In genomic region chr3:194672876-194673275, GRCh38 we compare ENCODE assay signal across 8 cellular contexts. TPM values are rescaled to one million over a fixed set of nuclear protein-coding genes. Genes with fewer than 3 reads are reported as not detected.
DNase-seq lines count a peak whose midpoint lies in the region; ATAC-seq and TF ChIP-seq lines count a peak whose summit lies in the region.

No MANE protein-coding gene starts in this region.

- CTCF ChIA-PET in activated naive CD4-positive, alpha-beta T cell treated with anti-CD3 and anti-CD28 coated beads for 36 hours (lab: Charles Lee): interaction anchor here (0.6 to 6.4 kb wide), 7 partner anchors 12 to 598 kb away, joined by 3 to 110 read pairs (median 3); partner anchors contain the start of genes FAM43A and XXYLT1

- peak overlapping the region; percentile 99 for H3K4me3 Mint-ChIP-seq in activated naive CD4-positive, alpha-beta T cell treated with anti-CD3 and anti-CD28 coated beads for 36 hours
- H3K4me3 Mint-ChIP-seq in immature natural killer cell: peak overlapping the region; percentile 96 to 98 (median 97)

- no peaks in the 10 kb centered on the region for H3K36me3 ChIP-seq in suprapubic skin

- peak overlapping the region; percentile 93 for H3K27ac ChIP-seq in suprapubic skin

- H3K4me1 Mint-ChIP-seq in activated naive CD4-positive, alpha-beta T cell treated with anti-CD3 and anti-CD28 coated beads for 36 hours (ENCODE audit: low read depth): peaks cover 51% of the 10 kb centered on the region
- peaks cover 23 to 32% of the 10 kb centered on the region in 2 donors for H3K4me1 Mint-ChIP-seq in immature natural killer cell

- WGBS in suprapubic skin: 43% methylated on average over 5 of the region's 5 CpGs

- H3K9me3 Mint-ChIP-seq in activated naive CD4-positive, alpha-beta T cell treated with anti-CD3 and anti-CD28 coated beads for 36 hours: no peaks in the 10 kb centered on the region
- H3K9me3 Mint-ChIP-seq in activated naive CD4-positive, alpha-beta T cell treated with anti-CD3 and anti-CD28 coated beads, Interleukin-2, amount 50 U/mL, for 72 hours: no peaks in the 10 kb centered on the region
- no peaks in the 10 kb centered on the region for H3K9me3 Mint-ChIP-seq in immature natural killer cell

- TF ChIP-seq CTCF in suprapubic skin (IDR thresholded peaks at IDR 0.05): no peak

- no peak for DNase-seq in activated naive CD4-positive, alpha-beta T cell treated with anti-CD3 and anti-CD28 coated beads for 36 hours
- DNase-seq in activated naive CD4-positive, alpha-beta T cell treated with anti-CD3 and anti-CD28 coated beads, Interleukin-2, amount 50 U/mL, for 16 hours: no peak
- DNase-seq in activated naive CD4-positive, alpha-beta T cell treated with anti-CD3 and anti-CD28 coated beads, Interleukin-2, amount 50 U/mL, for 72 hours (ENCODE audit: low spot score in 2 of 2): no peak
- DNase-seq in immature natural killer cell (no peak), suprapubic skin (ENCODE audit: low spot score in 2 of 2) (no peak), NCI-H1436 (lab: John Stamatoyannopoulos, UW) (no peak)

- H3K27me3 ChIP-seq in suprapubic skin: no peaks in the 10 kb centered on the region

- ATAC-seq in activated naive CD4-positive, alpha-beta T cell treated with anti-CD3 and anti-CD28 coated beads, Interleukin-2, amount 50 U/mL, for 72 hours: no peak
- no peak for ATAC-seq in HG03196 (IDR thresholded peaks at IDR 0.05; ENCODE audit: unreplicated experiment)
- no peak for ATAC-seq in HG03139 (IDR thresholded peaks at IDR 0.05; ENCODE audit: unreplicated experiment)

- peaks cover 5% of the 10 kb centered on the region for H3K36me3 Mint-ChIP-seq in activated naive CD4-positive, alpha-beta T cell treated with anti-CD3 and anti-CD28 coated beads for 36 hours (ENCODE audit: low read depth)
- H3K36me3 Mint-ChIP-seq in activated naive CD4-positive, alpha-beta T cell treated with anti-CD3 and anti-CD28 coated beads, Interleukin-2, amount 50 U/mL, for 72 hours: peaks cover 6 to 7% of the 10 kb centered on the region in 2 donors
- H3K36me3 Mint-ChIP-seq in immature natural killer cell: peaks cover 0 to 6% (median 4%) of the 10 kb centered on the region in 3 donors

- TF ChIP-seq EP300 in suprapubic skin (IDR thresholded peaks at IDR 0.05): no peak

- H3K4me1 ChIP-seq in suprapubic skin: peaks cover 37% of the 10 kb centered on the region

- no peaks in the 10 kb centered on the region for H3K9me3 ChIP-seq in suprapubic skin

- peak overlapping the region; percentile 13 for H3K27ac Mint-ChIP-seq in activated naive CD4-positive, alpha-beta T cell treated with anti-CD3 and anti-CD28 coated beads for 36 hours
- H3K27ac Mint-ChIP-seq in activated naive CD4-positive, alpha-beta T cell treated with anti-CD3 and anti-CD28 coated beads, Interleukin-2, amount 50 U/mL, for 72 hours: peak overlapping the region; percentile 95 to 99
- H3K27ac Mint-ChIP-seq in immature natural killer cell: peak overlapping the region; percentile 58 to 99 (median 98)

- H3K4me3 ChIP-seq in suprapubic skin: peak overlapping the region; percentile 62

- intact Hi-C loops in activated naive CD4-positive, alpha-beta T cell treated with anti-CD3 and anti-CD28 coated beads for 36 hours (cut with micrococcal nuclease): loop anchor here (1.0 to 10.0 kb wide), 8 partner anchors 12 to 1412 kb away; partner anchors contain the start of genes ACAP2, ATP13A3, FAM43A and PPP1R2

- no peak for TF ChIP-seq POLR2A in suprapubic skin (IDR thresholded peaks at IDR 0.05)

- no peaks in the 10 kb centered on the region for H3K27me3 Mint-ChIP-seq in activated naive CD4-positive, alpha-beta T cell treated with anti-CD3 and anti-CD28 coated beads for 36 hours (ENCODE audit: low read depth)
- H3K27me3 Mint-ChIP-seq in immature natural killer cell (ENCODE audit: low read depth in 3 of 3): peaks cover 3 to 11% (median 5%) of the 10 kb centered on the region in 3 donors

RNA-seq across cellular contexts. Expression of gene LSG1, which starts 0.9 kb away (rescaled TPM):
- 10 to 100 TPM; 26.4 to 27.0 TPM for total RNA-seq in activated naive CD4-positive, alpha-beta T cell treated with anti-CD3 and anti-CD28 coated beads for 36 hours
- 10 to 100 TPM; 40.0 to 42.9 TPM for total RNA-seq in activated naive CD4-positive, alpha-beta T cell treated with anti-CD3 and anti-CD28 coated beads, Interleukin-2, amount 50 U/mL, for 72 hours
- polyA plus RNA-seq in immature natural killer cell: 10 to 100 TPM in 2 of 3 donors, 1 to 10 TPM in 1; 3.3 to 30.7 (median 11.1) TPM
- 10 to 100 TPM; 51.7 to 86.5 (median 56.6) TPM for total RNA-seq in suprapubic skin

RNA-seq across cellular contexts. Expression of gene FAM43A, which starts 12.8 kb away (rescaled TPM):
- 1 to 10 TPM; 1.4 to 1.6 TPM for total RNA-seq in activated naive CD4-positive, alpha-beta T cell treated with anti-CD3 and anti-CD28 coated beads for 36 hours
- 1 to 10 TPM; 3.5 to 6.8 TPM for total RNA-seq in activated naive CD4-positive, alpha-beta T cell treated with anti-CD3 and anti-CD28 coated beads, Interleukin-2, amount 50 U/mL, for 72 hours
- 10 to 100 TPM; 15.7 to 58.9 (median 28.5) TPM for polyA plus RNA-seq in immature natural killer cell
- 10 to 100 TPM in 3 of 4 donors, 1 to 10 TPM in 1; 9.3 to 60.9 (median 26.9) TPM for total RNA-seq in suprapubic skin

RNA-seq across cellular contexts. Expression of gene TMEM44, which starts 39.7 kb away (rescaled TPM):
- total RNA-seq in activated naive CD4-positive, alpha-beta T cell treated with anti-CD3 and anti-CD28 coated beads for 36 hours: 1 to 10 TPM in 1 of 2 experiments, under 1 TPM in 1; 0.93 to 1.7 TPM
- 10 to 100 TPM in 1 of 2 donors, 1 to 10 TPM in 1; 1.6 to 10.7 TPM for total RNA-seq in activated naive CD4-positive, alpha-beta T cell treated with anti-CD3 and anti-CD28 coated beads, Interleukin-2, amount 50 U/mL, for 72 hours
- 1 to 10 TPM in 2 of 3 donors, not detected in 1; 1.4 TPM for polyA plus RNA-seq in immature natural killer cell
- total RNA-seq in suprapubic skin: 1 to 10 TPM; 1.5 to 8.2 (median 4.7) TPM

Comparison
In these comparisons a context has a peak if more than half of its experiments do, and no peak if none do; other contexts are left out.
1. H3K27ac Mint-ChIP-seq: peak in every context shown above with its lines; median percentile 98 in immature natural killer cell; 97 in activated naive CD4-positive, alpha-beta T cell treated with anti-CD3 and anti-CD28 coated beads, Interleukin-2, amount 50 U/mL, for 72 hours; 13 in activated naive CD4-positive, alpha-beta T cell treated with anti-CD3 and anti-CD28 coated beads for 36 hours.